In genomic region chr10:49433069-49433468, GRCh38 we compare ENCODE assay signal across 38 cellular contexts. TPM values are rescaled to one million over a fixed set of nuclear protein-coding genes. Genes with fewer than 3 reads are reported as not detected.
"Had no signal": no experiment of that assay in that cellular context is flagged by ENCODE, and none has a peak within 500 bp of the region (broad histone marks: within the 10 kb centered on the region; RNA-seq: fewer than 3 reads in every experiment).

No MANE protein-coding gene starts in this region.

- DNase-seq: activated effector memory CD4-positive, alpha-beta T cell treated with anti-CD3 and anti-CD28 coated beads, Interleukin-2, amount 50 U/mL, for 16 hours; activated effector memory CD4-positive, alpha-beta T cell treated with Interleukin-2 at 50 U/mL for 16 hours; activated gamma-delta T cell; activated gamma-delta T cell treated with Interleukin-2 at 50 U/mL for 16 hours; activated naive CD4-positive, alpha-beta T cell; activated naive CD4-positive, alpha-beta T cell treated with anti-CD3 and anti-CD28 coated beads for 36 hours; activated naive CD4-positive, alpha-beta T cell treated with anti-CD3 and anti-CD28 coated beads, Interleukin-2, amount 10 ng/mL, durations not matched to agents 7 days and 5 days; activated naive CD4-positive, alpha-beta T cell treated with anti-CD3 and anti-CD28 coated beads, Interleukin-2, amount 50 U/mL, for 16 hours; activated naive CD4-positive, alpha-beta T cell treated with Interleukin-2 at 50 U/mL for 16 hours; activated naive CD8-positive, alpha-beta T cell treated with anti-CD3 and anti-CD28 coated beads for 36 hours; activated naive CD8-positive, alpha-beta T cell treated with anti-CD3 and anti-CD28 coated beads, Interleukin-2, amount 10 ng/mL, durations not matched to agents 7 days and 5 days; activated naive CD8-positive, alpha-beta T cell treated with anti-CD3 and anti-CD28 coated beads, Interleukin-2, amount 50 U/mL, for 24 hours; activated T-cell treated with anti-CD3 and anti-CD28 coated beads, Interleukin-2, amount 50 U/mL, for 4 hours; activated T-cell treated with anti-CD3 and anti-CD28 coated beads, Interleukin-2, amount 50 U/mL, for 48 hours; activated T-cell treated with anti-CD3 and anti-CD28 coated beads, Interleukin-2, amount 50 U/mL, for 72 hours; adrenal gland; amniotic stem cell; amygdala; anterior cingulate cortex; aorta; body of pancreas; brain microvascular endothelial cell; caudate nucleus; central memory CD4-positive, alpha-beta T cell; cerebellar nuclear complex had no signal

- FAIRE-seq: astrocyte, bronchial epithelial cell had no signal

- H3K27me3 ChIP-seq: adrenal gland, ascending aorta, body of pancreas, brain microvascular endothelial cell, breast epithelium, cardiac muscle cell had no signal

- H3K4me1 ChIP-seq: adrenal gland, ascending aorta, body of pancreas, breast epithelium had no signal

- H3K9me3 ChIP-seq: body of pancreas had no signal

- ATAC-seq: activated naive CD4-positive, alpha-beta T cell treated with anti-CD3 and anti-CD28 coated beads, Interleukin-2, amount 50 U/mL, for 72 hours; activated naive CD8-positive, alpha-beta T cell treated with anti-CD3 and anti-CD28 coated beads, Interleukin-2, amount 50 U/mL, for 24 hours; activated T-cell treated with anti-CD3 and anti-CD28 coated beads, Interleukin-2, amount 50 U/mL, for 4 hours; activated T-cell treated with anti-CD3 and anti-CD28 coated beads, Interleukin-2, amount 50 U/mL, for 72 hours; activated T-helper 17 cell treated with anti-CD3 and anti-CD28 coated beads, Interleukin-2, amount 50 U/mL, for 72 hours; body of pancreas had no signal

- H3K27ac ChIP-seq: adrenal gland, ascending aorta, body of pancreas, brain microvascular endothelial cell, breast epithelium, cardiac muscle cell had no signal

- H3K36me3 ChIP-seq: adrenal gland, ascending aorta, brain microvascular endothelial cell, breast epithelium, cardiac muscle cell had no signal

- H3K4me3 ChIP-seq: adrenal gland, ascending aorta, body of pancreas, breast epithelium, cardiac muscle cell had no signal

RNA-seq across cellular contexts. Expression of gene DRGX, which starts 37.2 kb away (rescaled TPM):
- total RNA-seq: activated naive CD4-positive, alpha-beta T cell treated with anti-CD3 and anti-CD28 coated beads for 36 hours; activated naive CD4-positive, alpha-beta T cell treated with anti-CD3 and anti-CD28 coated beads, Interleukin-2, amount 50 U/mL, for 72 hours; activated naive CD8-positive, alpha-beta T cell treated with anti-CD3 and anti-CD28 coated beads for 36 hours; activated naive CD8-positive, alpha-beta T cell treated with anti-CD3 and anti-CD28 coated beads, Interleukin-2, amount 10 ng/mL, durations not matched to agents 7 days and 5 days; activated T-cell treated with anti-CD3 and anti-CD28 coated beads, Interleukin-2, amount 50 U/mL, for 4 hours; activated T-cell treated with anti-CD3 and anti-CD28 coated beads, Interleukin-2, amount 50 U/mL, for 72 hours; activated T-helper 1 cell treated with anti-CD3 and anti-CD28 coated beads, Interleukin-12 subunit alpha, Interleukin-12 subunit beta, Interleukin-2, Interleukin-4 antibody, amounts not matched to agents 30 ng/mL and 10 ng/mL and 1 ng/mL, durations not matched to agents 14 hours and 24 hours and 36 hours; activated T-helper 17 cell treated with anti-CD3 and anti-CD28 coated beads, Interleukin-2, amount 50 U/mL, for 72 hours; activated T-helper 2 cell treated with anti-CD3 and anti-CD28 coated beads, Interferon-gamma antibody, Interleukin-2, Interleukin-4, amounts not matched to agents 10 μg/mL and 5 μg/mL and 100 μg/mL, durations not matched to agents 14 hours and 24 hours and 36 hours; aorta; ascending aorta; astrocyte; body of pancreas; breast epithelium; bronchial epithelial cell; cardiac muscle cell; cardiac septum; cerebellum; chondrocyte had no signal
- polyA plus RNA-seq: adipose tissue, aorta, cardiac muscle cell had no signal
